In genomic region chr6:1901556-1901955, GRCh38 we compare ENCODE assay signal across 13 cellular contexts.
DNase-seq lines count a peak whose midpoint lies in the region; ATAC-seq and TF ChIP-seq lines count a peak whose summit lies in the region.
"Had no signal": no experiment of that assay in that cellular context is flagged by ENCODE, and none has a peak within 500 bp of the region (broad histone marks: within the 10 kb centered on the region; RNA-seq: fewer than 3 reads in every experiment).

No MANE protein-coding gene starts in this region.

- H3K36me3 Mint-ChIP-seq in endothelial cell (ENCODE audit: low read depth, unreplicated experiment) = peaks cover 3% of the 10 kb centered on the region

- no peak for TF ChIP-seq POLR2A in stomach (IDR thresholded peaks at IDR 0.05)

- no peaks in the 10 kb centered on the region for H4K20me1 ChIP-seq in PC-3 (ENCODE audit: low read length)

- no peak overlapping the region for H3K4me3 Mint-ChIP-seq in endothelial cell (ENCODE audit: unreplicated experiment)
- H3K4me3 Mint-ChIP-seq: activated T-helper 1 cell treated with anti-CD3 and anti-CD28 coated beads, Interleukin-12 subunit alpha, Interleukin-12 subunit beta, Interleukin-2, Interleukin-4 antibody, amounts not matched to agents 30 ng/mL and 10 ng/mL and 1 ng/mL, durations not matched to agents 14 hours and 24 hours and 36 hours; CD14-positive monocyte had no signal

- POLR2A ChIA-PET in PC-3 (lab: Charles Lee; ENCODE audit: unreplicated experiment) = no interaction called here

- CTCF ChIA-PET in PC-3 (lab: Charles Lee) = no interaction called here

- no peaks in the 10 kb centered on the region for H3K9me2 ChIP-seq in PC-3 (replicated peaks; ENCODE audit: low read length)

- H3K9me3 ChIP-seq in PC-3 (ENCODE audit: low read length) (no peaks in the 10 kb centered on the region), mucosa of descending colon (no peaks in the 10 kb centered on the region), stomach (no peaks in the 10 kb centered on the region), WERI-Rb-1 (ENCODE audit: severe bottlenecking) (no peaks in the 10 kb centered on the region)

- no peak overlapping the region for H3K27ac ChIP-seq in PC-3 (ENCODE audit: low read length)
- H3K27ac ChIP-seq in stomach = no peak overlapping the region
- no peak overlapping the region for H3K27ac ChIP-seq in WERI-Rb-1

- H3K9me3 Mint-ChIP-seq in endothelial cell (ENCODE audit: unreplicated experiment) = no peaks in the 10 kb centered on the region
- H3K9me3 Mint-ChIP-seq: activated T-helper 1 cell treated with anti-CD3 and anti-CD28 coated beads, Interleukin-12 subunit alpha, Interleukin-12 subunit beta, Interleukin-2, Interleukin-4 antibody, amounts not matched to agents 30 ng/mL and 10 ng/mL and 1 ng/mL, durations not matched to agents 14 hours and 24 hours and 36 hours had no signal

- H3K36me3 ChIP-seq in PC-3 (ENCODE audit: low read depth, low read length) (no peaks in the 10 kb centered on the region), mucosa of descending colon (ENCODE audit: low read depth) (no peaks in the 10 kb centered on the region), stomach (peaks cover 0 to 14% (median 6%) of the 10 kb centered on the region in 4 donors), WERI-Rb-1 (no peaks in the 10 kb centered on the region)

- no peak for TF ChIP-seq EP300 in stomach (IDR thresholded peaks at IDR 0.05)

- DNase-seq in Daoy (ENCODE audit: low read depth) (peak; percentile 27), PC-3 (peak; percentile 38), endothelial cell (ENCODE audit: low spot score) (no peak), mucosa of descending colon (no peak), head of caudate nucleus (no peak), stomach (no peak), WERI-Rb-1 (no peak)
- no peak for DNase-seq in activated CD4-positive, alpha-beta T cell treated with anti-CD3 and anti-CD28 coated beads, Interleukin-2, amount 50 U/mL, for 1 hour
- DNase-seq: KBM-7; NCI-H2081 treated with DMSO at 0.1 percent for 48 hours; stimulated activated CD4-positive, alpha-beta T cell treated with anti-CD3 and anti-CD28 coated beads, Interleukin-4, amount 100 ng/mL, for 1 hour had no signal

- peaks cover 41% of the 10 kb centered on the region for H3K4me1 Mint-ChIP-seq in endothelial cell (ENCODE audit: unreplicated experiment)

- no peak overlapping the region for H3K4me2 ChIP-seq in PC-3 (ENCODE audit: low read length)

- 55 to 78% (median 69%) methylated on average over 1 of the region's 1 CpG for WGBS in stomach, 5 donors

- H3K4me3 ChIP-seq in PC-3 (ENCODE audit: low read length) (no peak overlapping the region), mucosa of descending colon (no peak overlapping the region), stomach (no peak overlapping the region), WERI-Rb-1 (ENCODE audit: low read depth, low read length) (no peak overlapping the region)

- no peak overlapping the region for H2AFZ ChIP-seq in PC-3 (ENCODE audit: low read length)

- H3K27me3 Mint-ChIP-seq in endothelial cell (ENCODE audit: unreplicated experiment) = peaks cover 2% of the 10 kb centered on the region

- H3K27me3 ChIP-seq in PC-3 (ENCODE audit: low read length) (no peaks in the 10 kb centered on the region), stomach (no peaks in the 10 kb centered on the region), WERI-Rb-1 (ENCODE audit: insufficient read depth, low read depth, severe bottlenecking) (no peaks in the 10 kb centered on the region)

- no TSS peak for BruUV-seq in PC-3 (replicated peaks; lab: Mats Ljungman, UMichigan)

- H3K4me1 ChIP-seq in PC-3 (ENCODE audit: insufficient read depth, low read length) (peaks cover 6% of the 10 kb centered on the region; the same call in 1 of the 2 replicates), mucosa of descending colon (ENCODE audit: low read depth) (no peaks in the 10 kb centered on the region), stomach (peaks cover 0 to 13% (median under 1%) of the 10 kb centered on the region in 4 donors)

- H3F3A ChIP-seq in PC-3 (ENCODE audit: low read length, unreplicated experiment) = no peaks in the 10 kb centered on the region

- H3K27ac Mint-ChIP-seq in endothelial cell (ENCODE audit: unreplicated experiment) = peak overlapping the region; percentile 11
- H3K27ac Mint-ChIP-seq: activated T-helper 1 cell treated with anti-CD3 and anti-CD28 coated beads, Interleukin-12 subunit alpha, Interleukin-12 subunit beta, Interleukin-2, Interleukin-4 antibody, amounts not matched to agents 30 ng/mL and 10 ng/mL and 1 ng/mL, durations not matched to agents 14 hours and 24 hours and 36 hours had no signal

- intact Hi-C loops in PC-3 (cut with micrococcal nuclease) = no loop called here
- intact Hi-C loops in mucosa of descending colon (cut with DNase I, micrococcal nuclease) = no loop called here
- intact Hi-C loops in head of caudate nucleus (cut with DNase I) = no loop called here
- intact Hi-C loops in stomach (cut with DNase I; ENCODE audit: low total_unique reads) = no loop called here

- ATAC-seq in PC-3 (0 out of 2 replicates have a peak, but pooled peaks have one; percentile 42), mucosa of descending colon (peak; percentile 54)

- H3K79me2 ChIP-seq in PC-3 (ENCODE audit: low read length) = no peaks in the 10 kb centered on the region

- no peak for TF ChIP-seq CTCF in PC-3 (conservative IDR thresholded peaks at IDR 0.05; ENCODE audit: low read depth, low read length)
- no peak for TF ChIP-seq CTCF in endothelial cell (IDR thresholded peaks at IDR 0.05; ENCODE audit: unreplicated experiment)
- no peak for TF ChIP-seq CTCF in mucosa of descending colon (IDR thresholded peaks at IDR 0.05)
- TF ChIP-seq CTCF in stomach (IDR thresholded peaks at IDR 0.05) = no peak
- no peak for TF ChIP-seq CTCF in WERI-Rb-1 (IDR thresholded peaks at IDR 0.05; ENCODE audit: low read depth, low read length)

- no peak overlapping the region for H3K9ac ChIP-seq in PC-3 (ENCODE audit: low read length)

Comparison
In these comparisons a context has a peak if more than half of its experiments do, and no peak if none do; other contexts are left out.
1. DNase-seq: peak in Daoy (single experiment) and PC-3 (single experiment); none in endothelial cell (single experiment), mucosa of descending colon (0 of 3), head of caudate nucleus (0 of 42), stomach (single experiment), activated CD4-positive, alpha-beta T cell treated with anti-CD3 and anti-CD28 coated beads, Interleukin-2, amount 50 U/mL, for 1 hour (single experiment) and WERI-Rb-1 (single experiment).